Comparison of ENCODE assay signal across 1 cellular context in the genomic region with DNA sequence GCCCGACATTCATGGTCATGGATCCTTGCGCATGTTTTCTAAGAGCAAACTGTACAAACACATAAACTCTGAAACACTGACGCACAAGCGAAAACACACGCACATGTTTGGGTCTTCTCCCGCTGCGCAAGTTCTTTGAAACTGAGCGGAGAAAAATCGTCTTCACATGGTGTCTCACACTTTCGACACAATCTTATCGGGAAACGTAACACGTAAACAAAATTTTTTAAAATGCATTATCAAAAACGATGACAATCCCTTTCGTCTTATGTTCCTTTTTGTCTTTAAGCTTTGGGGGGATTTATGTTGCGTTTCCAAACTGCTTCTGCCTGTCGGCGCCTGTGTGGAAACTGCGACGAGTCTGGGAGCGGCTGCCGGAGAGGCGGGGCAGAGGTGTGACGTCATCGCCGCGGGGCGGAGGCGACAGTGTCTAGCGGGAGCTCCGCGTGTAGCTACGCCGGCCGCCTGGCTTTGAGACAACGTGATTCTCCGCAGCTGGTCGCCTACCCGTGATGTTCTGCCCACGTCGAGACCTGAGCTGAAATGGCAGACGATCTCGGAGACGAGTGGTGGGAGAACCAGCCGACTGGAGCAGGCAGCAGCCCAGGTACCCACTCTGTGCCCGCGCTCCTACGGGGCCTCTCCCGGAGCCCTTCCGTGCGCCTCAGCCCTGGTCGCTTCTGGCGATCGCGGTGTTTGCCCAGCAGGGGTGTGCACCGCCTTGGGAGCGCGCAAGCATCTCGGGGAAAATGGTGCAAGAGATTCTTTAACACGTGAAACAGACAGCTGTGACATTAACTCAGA.
TF ChIP-seq lines count a peak whose summit lies in the region.

Gene CMSS1, plus strand, starts transcription at position 426 of the 804 bp plus-strand sequence.

TF ChIP-seq in HepG2, 621 proteins besides CTCF, POLR2A, EP300 and RAD21 (continued from another document and continues in another):
- TF ChIP-seq ZNF770 (CRISPR knock-in tag; IDR thresholded peaks at IDR 0.05): peak; percentile 25; the same call in 1 of the 2 replicates
- TF ChIP-seq POGZ (CRISPR knock-in tag; IDR thresholded peaks at IDR 0.05): no peak; the same call in 1 of the 2 replicates
- peak; percentile 59 for TF ChIP-seq TARDBP (CRISPR knock-in tag; IDR thresholded peaks at IDR 0.05)
- no peak; the same call in 1 of the 2 replicates for TF ChIP-seq RARA (CRISPR knock-in tag; IDR thresholded peaks at IDR 0.05)
- TF ChIP-seq CC2D1A (CRISPR knock-in tag; IDR thresholded peaks at IDR 0.05): no peak
- TF ChIP-seq ZEB1 (IDR thresholded peaks at IDR 0.05; ENCODE audit: insufficient replicate concordance, low read depth): no peak
- no peak for TF ChIP-seq RBM39 (IDR thresholded peaks at IDR 0.05; ENCODE audit: low read depth, low read length, poor library complexity, severe bottlenecking)
- no peak for TF ChIP-seq ZNF841 (CRISPR knock-in tag; IDR thresholded peaks at IDR 0.05; ENCODE audit: borderline replicate concordance)
- TF ChIP-seq ZNF687 (CRISPR knock-in tag; IDR thresholded peaks at IDR 0.05): peak; percentile 95
- TF ChIP-seq, protein P1, sequence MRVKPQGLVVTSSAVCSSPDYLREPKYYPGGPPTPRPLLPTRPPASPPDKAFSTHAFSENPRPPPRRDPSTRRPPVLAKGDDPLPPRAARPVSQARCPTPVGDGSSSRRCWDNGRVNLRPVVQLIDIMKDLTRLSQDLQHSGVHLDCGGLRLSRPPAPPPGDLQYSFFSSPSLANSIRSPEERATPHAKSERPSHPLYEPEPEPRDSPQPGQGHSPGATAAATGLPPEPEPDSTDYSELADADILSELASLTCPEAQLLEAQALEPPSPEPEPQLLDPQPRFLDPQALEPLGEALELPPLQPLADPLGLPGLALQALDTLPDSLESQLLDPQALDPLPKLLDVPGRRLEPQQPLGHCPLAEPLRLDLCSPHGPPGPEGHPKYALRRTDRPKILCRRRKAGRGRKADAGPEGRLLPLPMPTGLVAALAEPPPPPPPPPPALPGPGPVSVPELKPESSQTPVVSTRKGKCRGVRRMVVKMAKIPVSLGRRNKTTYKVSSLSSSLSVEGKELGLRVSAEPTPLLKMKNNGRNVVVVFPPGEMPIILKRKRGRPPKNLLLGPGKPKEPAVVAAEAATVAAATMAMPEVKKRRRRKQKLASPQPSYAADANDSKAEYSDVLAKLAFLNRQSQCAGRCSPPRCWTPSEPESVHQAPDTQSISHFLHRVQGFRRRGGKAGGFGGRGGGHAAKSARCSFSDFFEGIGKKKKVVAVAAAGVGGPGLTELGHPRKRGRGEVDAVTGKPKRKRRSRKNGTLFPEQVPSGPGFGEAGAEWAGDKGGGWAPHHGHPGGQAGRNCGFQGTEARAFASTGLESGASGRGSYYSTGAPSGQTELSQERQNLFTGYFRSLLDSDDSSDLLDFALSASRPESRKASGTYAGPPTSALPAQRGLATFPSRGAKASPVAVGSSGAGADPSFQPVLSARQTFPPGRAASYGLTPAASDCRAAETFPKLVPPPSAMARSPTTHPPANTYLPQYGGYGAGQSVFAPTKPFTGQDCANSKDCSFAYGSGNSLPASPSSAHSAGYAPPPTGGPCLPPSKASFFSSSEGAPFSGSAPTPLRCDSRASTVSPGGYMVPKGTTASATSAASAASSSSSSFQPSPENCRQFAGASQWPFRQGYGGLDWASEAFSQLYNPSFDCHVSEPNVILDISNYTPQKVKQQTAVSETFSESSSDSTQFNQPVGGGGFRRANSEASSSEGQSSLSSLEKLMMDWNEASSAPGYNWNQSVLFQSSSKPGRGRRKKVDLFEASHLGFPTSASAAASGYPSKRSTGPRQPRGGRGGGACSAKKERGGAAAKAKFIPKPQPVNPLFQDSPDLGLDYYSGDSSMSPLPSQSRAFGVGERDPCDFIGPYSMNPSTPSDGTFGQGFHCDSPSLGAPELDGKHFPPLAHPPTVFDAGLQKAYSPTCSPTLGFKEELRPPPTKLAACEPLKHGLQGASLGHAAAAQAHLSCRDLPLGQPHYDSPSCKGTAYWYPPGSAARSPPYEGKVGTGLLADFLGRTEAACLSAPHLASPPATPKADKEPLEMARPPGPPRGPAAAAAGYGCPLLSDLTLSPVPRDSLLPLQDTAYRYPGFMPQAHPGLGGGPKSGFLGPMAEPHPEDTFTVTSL (CRISPR knock-in tag; IDR thresholded peaks at IDR 0.05; ENCODE audit: borderline replicate concordance): peak; percentile 65; the same call in 1 of the 2 replicates
- no peak for TF ChIP-seq MAZ (IDR thresholded peaks at IDR 0.05; ENCODE audit: borderline replicate concordance, low read depth, low read length)
- TF ChIP-seq MAZ (CRISPR knock-in tag; IDR thresholded peaks at IDR 0.05; ENCODE audit: low read depth): no peak
- peak; percentile 76 for TF ChIP-seq TEAD3 (CRISPR knock-in tag; optimal IDR thresholded peaks at IDR 0.05; ENCODE audit: borderline replicate concordance)
- peak; percentile 83; the same call in 1 of the 2 replicates for TF ChIP-seq ZNF691 (CRISPR knock-in tag; IDR thresholded peaks at IDR 0.05; ENCODE audit: borderline replicate concordance, low read depth)
- TF ChIP-seq ZNF768 (CRISPR knock-in tag; IDR thresholded peaks at IDR 0.05): peak; percentile 36; the same call in 1 of the 2 replicates
- 0 out of 2 replicates have a peak, but pooled peaks have one; percentile 42 for TF ChIP-seq ZNF678 (CRISPR knock-in tag; IDR thresholded peaks at IDR 0.05)
- TF ChIP-seq KLF12 (CRISPR knock-in tag; IDR thresholded peaks at IDR 0.05; ENCODE audit: borderline replicate concordance): peak; percentile 82
- TF ChIP-seq NFYC (CRISPR knock-in tag; IDR thresholded peaks at IDR 0.05): no peak
- TF ChIP-seq ZNF12 (CRISPR knock-in tag; IDR thresholded peaks at IDR 0.05): no peak
- peak; percentile 53; the same call in 1 of the 2 replicates for TF ChIP-seq ZNF709 (CRISPR knock-in tag; IDR thresholded peaks at IDR 0.05)
- 0 out of 2 replicates have a peak, but pooled peaks have one; percentile 60 for TF ChIP-seq ISX (CRISPR knock-in tag; conservative IDR thresholded peaks at IDR 0.05)
- TF ChIP-seq, protein P2, sequence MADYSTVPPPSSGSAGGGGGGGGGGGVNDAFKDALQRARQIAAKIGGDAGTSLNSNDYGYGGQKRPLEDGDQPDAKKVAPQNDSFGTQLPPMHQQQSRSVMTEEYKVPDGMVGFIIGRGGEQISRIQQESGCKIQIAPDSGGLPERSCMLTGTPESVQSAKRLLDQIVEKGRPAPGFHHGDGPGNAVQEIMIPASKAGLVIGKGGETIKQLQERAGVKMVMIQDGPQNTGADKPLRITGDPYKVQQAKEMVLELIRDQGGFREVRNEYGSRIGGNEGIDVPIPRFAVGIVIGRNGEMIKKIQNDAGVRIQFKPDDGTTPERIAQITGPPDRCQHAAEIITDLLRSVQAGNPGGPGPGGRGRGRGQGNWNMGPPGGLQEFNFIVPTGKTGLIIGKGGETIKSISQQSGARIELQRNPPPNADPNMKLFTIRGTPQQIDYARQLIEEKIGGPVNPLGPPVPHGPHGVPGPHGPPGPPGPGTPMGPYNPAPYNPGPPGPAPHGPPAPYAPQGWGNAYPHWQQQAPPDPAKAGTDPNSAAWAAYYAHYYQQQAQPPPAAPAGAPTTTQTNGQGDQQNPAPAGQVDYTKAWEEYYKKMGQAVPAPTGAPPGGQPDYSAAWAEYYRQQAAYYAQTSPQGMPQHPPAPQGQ (CRISPR knock-in tag; IDR thresholded peaks at IDR 0.05; ENCODE audit: borderline replicate concordance): no peak
- TF ChIP-seq MXD1 (CRISPR knock-in tag; IDR thresholded peaks at IDR 0.05): peak; percentile 96; the same call in 1 of the 2 replicates
- TF ChIP-seq THAP11 (CRISPR knock-in tag; IDR thresholded peaks at IDR 0.05): peak; percentile 87
- no peak for TF ChIP-seq CCDC6 (CRISPR knock-in tag; IDR thresholded peaks at IDR 0.05)
- TF ChIP-seq GATAD1 (CRISPR knock-in tag; IDR thresholded peaks at IDR 0.05): peak; percentile 95
- no peak for TF ChIP-seq FOXM1 (CRISPR knock-in tag; IDR thresholded peaks at IDR 0.05)
- no peak for TF ChIP-seq FIP1L1 (IDR thresholded peaks at IDR 0.05; ENCODE audit: borderline replicate concordance, insufficient read depth, low read depth, low read length)
- TF ChIP-seq ZNF749 (CRISPR knock-in tag; IDR thresholded peaks at IDR 0.05; ENCODE audit: borderline replicate concordance): no peak
